8 cellular contexts compared by ENCODE assay signal in genomic region chr5:33936381-33937016, GRCh38.
A peak's percentile ranks its signal among the peaks of the same experiment; 100 is the strongest.
DNase-seq lines count a peak whose midpoint lies in the region; ATAC-seq lines count a peak whose summit lies in the region.

RXFP3 (plus strand) TSS chr5:33936386; CDS start chr5:33936741, 355 bp downstream.

- no peaks in the 10 kb centered on the region for H3K4me1 ChIP-seq in NT2/D1 (ENCODE audit: insufficient read depth, insufficient read length)
- H3K4me1 ChIP-seq in neuron (ENCODE audit: insufficient read depth, low read length) = peaks cover 6% of the 10 kb centered on the region

- ATAC-seq in HG02763 (IDR thresholded peaks at IDR 0.05; ENCODE audit: unreplicated experiment) (no peak), GM21737 (IDR thresholded peaks at IDR 0.05; ENCODE audit: unreplicated experiment) (no peak), HG03095 (IDR thresholded peaks at IDR 0.05; ENCODE audit: unreplicated experiment) (no peak), HG02759 (IDR thresholded peaks at IDR 0.05; ENCODE audit: unreplicated experiment) (no peak)

- H3K27me3 ChIP-seq in NT2/D1 (ENCODE audit: insufficient read depth, insufficient read length) (peaks cover 31% of the 10 kb centered on the region), neuron (ENCODE audit: insufficient read depth, low read length) (peaks cover 5% of the 10 kb centered on the region)

- peak within 1 kb of the TSS; percentile 42 for H3K9ac ChIP-seq in NT2/D1 (ENCODE audit: insufficient read length, low read depth)

- DNase-seq in EH (ENCODE audit: low read depth) (peak; percentile 15), NT2/D1 (ENCODE audit: low read depth, low spot score) (no peak), foreskin melanocyte (peak; percentile 27)

- peak within 1 kb of the TSS; percentile 54 for H3K4me3 ChIP-seq in NT2/D1 (ENCODE audit: insufficient read length, low read depth)
- H3K4me3 ChIP-seq in neuron (ENCODE audit: low read length) = peak within 1 kb of the TSS; percentile 41

- H3K36me3 ChIP-seq in NT2/D1 (ENCODE audit: insufficient read depth, insufficient read length, low read length) = no peaks in the 10 kb centered on the region
- no peaks in the 10 kb centered on the region for H3K36me3 ChIP-seq in neuron (ENCODE audit: insufficient read depth, low read length)

- peak within 1 kb of the TSS; percentile 59 for H2AFZ ChIP-seq in neuron (ENCODE audit: low read depth, low read length)

- H3K9me3 ChIP-seq in NT2/D1 (ENCODE audit: insufficient read depth, low read length) = no peaks in the 10 kb centered on the region
- H3K9me3 ChIP-seq in neuron (ENCODE audit: low read length) = no peaks in the 10 kb centered on the region
